ENCODE assay signal across 8 cellular contexts in the genomic region with DNA sequence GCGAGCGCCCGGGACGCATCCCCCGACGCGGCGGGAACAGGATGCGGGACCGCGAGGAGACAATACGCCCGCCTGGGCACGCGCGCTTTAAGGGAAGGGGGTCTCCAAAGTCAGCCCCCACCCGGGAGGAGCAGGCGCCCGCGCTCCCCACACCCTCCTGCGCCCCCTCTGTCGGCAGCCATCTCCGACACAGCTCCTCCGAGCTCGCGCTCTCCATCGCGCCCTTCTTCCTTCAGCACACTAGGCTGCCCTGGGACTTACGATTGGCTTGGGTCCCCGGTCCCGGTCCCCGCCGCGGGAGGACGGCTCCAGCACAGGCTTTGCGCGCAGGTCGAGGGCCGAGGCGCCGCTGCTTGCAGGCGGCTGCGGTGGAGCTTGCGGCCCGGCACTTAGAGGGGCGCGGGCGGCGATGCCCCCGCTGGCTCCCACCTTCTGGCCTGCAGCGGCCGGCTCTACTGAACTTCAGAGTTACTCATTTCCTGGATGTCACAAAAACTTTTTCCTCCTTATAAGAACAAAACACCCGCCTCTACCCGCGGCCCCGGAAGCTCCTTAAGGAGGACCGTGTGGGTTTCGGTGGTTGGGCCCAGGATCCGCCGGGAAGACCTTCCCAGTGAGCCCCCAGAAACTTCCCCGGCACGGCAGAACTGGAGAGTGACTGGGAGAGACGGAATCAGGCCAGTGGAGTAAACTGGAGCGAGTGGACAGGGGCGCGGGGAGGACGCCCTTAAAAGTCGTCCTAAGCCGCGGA. TPM values are rescaled to one million over a fixed set of nuclear protein-coding genes. Genes with fewer than 3 reads are reported as not detected.
A peak's percentile ranks its signal among the peaks of the same experiment; 100 is the strongest.
DNase-seq lines count a peak whose midpoint lies in the region; ATAC-seq and TF ChIP-seq lines count a peak whose summit lies in the region.

A gene with protein sequence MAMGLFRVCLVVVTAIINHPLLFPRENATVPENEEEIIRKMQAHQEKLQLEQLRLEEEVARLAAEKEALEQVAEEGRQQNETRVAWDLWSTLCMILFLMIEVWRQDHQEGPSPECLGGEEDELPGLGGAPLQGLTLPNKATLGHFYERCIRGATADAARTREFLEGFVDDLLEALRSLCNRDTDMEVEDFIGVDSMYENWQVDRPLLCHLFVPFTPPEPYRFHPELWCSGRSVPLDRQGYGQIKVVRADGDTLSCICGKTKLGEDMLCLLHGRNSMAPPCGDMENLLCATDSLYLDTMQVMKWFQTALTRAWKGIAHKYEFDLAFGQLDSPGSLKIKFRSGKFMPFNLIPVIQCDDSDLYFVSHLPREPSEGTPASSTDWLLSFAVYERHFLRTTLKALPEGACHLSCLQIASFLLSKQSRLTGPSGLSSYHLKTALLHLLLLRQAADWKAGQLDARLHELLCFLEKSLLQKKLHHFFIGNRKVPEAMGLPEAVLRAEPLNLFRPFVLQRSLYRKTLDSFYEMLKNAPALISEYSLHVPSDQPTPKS (minus strand): TSS at position 481 of the 751 bp plus-strand sequence. CDS start 22,414 bp downstream, outside the sequence.

- DNase-seq in Daoy (ENCODE audit: low read depth) (peak; percentile 70), amniotic stem cell (lab: John Stamatoyannopoulos, UW) (peak; percentile 67), right atrium auricular region (ENCODE audit: low spot score) (peak; percentile 91), retina (peak; percentile 94), NCI-H2029 treated with DMSO at 0.1 percent for 48 hours (lab: John Stamatoyannopoulos, UW) (no peak)

- H3K27me3 ChIP-seq in HUES64 (ENCODE audit: insufficient read depth, low read length) (peaks cover 18% of the 10 kb centered on the region; the same call in 1 of the 2 replicates), right atrium auricular region (no peaks in the 10 kb centered on the region)

- H3K27ac ChIP-seq in HUES64 (ENCODE audit: low read depth, low read length) (peak within 1 kb of the TSS; percentile 96), right atrium auricular region (peak within 1 kb of the TSS; percentile 99 to 100)

- under 1% methylated on average over 70 of the region's 70 CpGs for WGBS in HUES64

- intact Hi-C loops in T-helper 1 cell treated with Interleukin-12 subunit alpha and Interleukin-12 subunit beta and Interleukin-4 antibody, amounts not matched to agents 30 ng/mL and 1 ng/mL, for 36 hours (cut with micrococcal nuclease): loop anchor here (1.0 to 5.0 kb wide), 9 partner anchors 8 to 421 kb away; a partner anchor contains a TSS

- peak; percentile 73 for ATAC-seq in GM21423 (IDR thresholded peaks at IDR 0.05; ENCODE audit: unreplicated experiment)

- H3K9ac ChIP-seq in HUES64 (ENCODE audit: low read depth, low read length): peak within 1 kb of the TSS; percentile 91

- H3K9me3 ChIP-seq in HUES64 (ENCODE audit: insufficient read depth, low read depth, low read length) (no peaks in the 10 kb centered on the region), right atrium auricular region (no peaks in the 10 kb centered on the region)

- peaks cover 45% of the 10 kb centered on the region for H3K4me1 ChIP-seq in HUES64 (ENCODE audit: insufficient read depth, low read length)
- H3K4me1 ChIP-seq in right atrium auricular region: peaks cover 0 to 62% of the 10 kb centered on the region in 2 donors

- peak in 1 of 2 donors; percentile 40 for TF ChIP-seq CTCF in right atrium auricular region (IDR thresholded peaks at IDR 0.05)

- H3K36me3 ChIP-seq in HUES64 (ENCODE audit: insufficient read depth, low read length) (no peaks in the 10 kb centered on the region), right atrium auricular region (peaks cover 15% of the 10 kb centered on the region)

- H3K4me3 ChIP-seq in HUES64 (ENCODE audit: low read length): peak within 1 kb of the TSS; percentile 91
- H3K4me3 ChIP-seq in right atrium auricular region: peak within 1 kb of the TSS; percentile 94 to 97

RNA-seq across cellular contexts. Expression of the gene that starts here (rescaled TPM):
- total RNA-seq in Daoy (2014; rRNA removed; shearing (Covaris generic)): 3.2 and 3.3 TPM in 2 replicates
- polyA plus RNA-seq in HUES64 (2013, experiment 1 of 2): 13.1 TPM
- 11.5 TPM for polyA plus RNA-seq in HUES64 (2013, experiment 2 of 2)
- total RNA-seq in T-helper 1 cell treated with Interleukin-12 subunit alpha and Interleukin-12 subunit beta and Interleukin-4 antibody, amounts not matched to agents 30 ng/mL and 1 ng/mL, for 36 hours: 21.2 and 21.7 TPM in 2 replicates
- 10 to 100 TPM; 56.2 to 62.5 TPM for total RNA-seq in right atrium auricular region
